In the genomic region with DNA sequence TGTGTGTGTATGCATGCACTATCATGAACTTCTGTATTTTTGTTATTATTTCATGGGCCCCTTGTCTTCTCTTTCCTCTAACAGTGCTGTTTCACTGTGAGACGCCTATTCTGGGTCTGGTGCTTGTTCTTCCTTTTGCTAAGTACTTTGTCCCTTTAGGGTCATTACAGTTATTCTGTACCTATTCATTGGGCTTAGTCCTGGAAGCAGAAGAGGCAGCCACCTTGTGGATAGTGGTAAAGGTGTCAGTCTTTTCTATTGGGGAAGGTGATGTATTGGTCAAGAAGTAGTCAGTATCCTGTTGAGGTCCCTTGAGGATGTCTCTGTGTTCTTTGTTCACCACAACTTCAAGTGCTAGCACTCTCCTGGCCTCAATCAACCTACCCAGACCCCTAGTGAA, we compare ENCODE assay signal across 24 cellular contexts.
"Had no signal": no experiment of that assay in that cellular context is flagged by ENCODE, and none has a peak within 500 bp of the region (broad histone marks: within the 10 kb centered on the region; RNA-seq: fewer than 3 reads in every experiment).

No MANE protein-coding gene starts in this region.

- H3K27me3 Mint-ChIP-seq: activated CD8-positive, alpha-beta memory T cell treated with anti-CD3 and anti-CD28 coated beads, Interleukin-2, amount 10 ng/mL, durations not matched to agents 7 days and 5 days; activated T-helper 17 cell treated with anti-CD3 and anti-CD28 coated beads, Interleukin-2, amount 50 U/mL, for 72 hours; brain; memory B cell; stimulated activated naive CD8-positive, alpha-beta T cell treated with anti-CD3 and anti-CD28 coated beads, Interleukin-15, amount 100 ng/mL, for 72 hours had no signal

- H3K36me3 Mint-ChIP-seq: activated CD8-positive, alpha-beta memory T cell treated with anti-CD3 and anti-CD28 coated beads, Interleukin-2, amount 10 ng/mL, durations not matched to agents 7 days and 5 days; brain; memory B cell; stimulated activated effector memory CD8-positive, alpha-beta T cell treated with anti-CD3 and anti-CD28 coated beads, Interleukin-12 subunit alpha, Interleukin-12 subunit beta, amount 100 ng/mL, for 72 hours had no signal

- H3K9me3 Mint-ChIP-seq: activated CD4-positive, alpha-beta T cell treated with anti-CD3 and anti-CD28 coated beads, Interleukin-2, amount 10 ng/mL, durations not matched to agents 7 days and 5 days; activated CD8-positive, alpha-beta T cell treated with anti-CD3 and anti-CD28 coated beads for 36 hours; activated T-helper 17 cell treated with anti-CD3 and anti-CD28 coated beads, Interleukin-2, amount 50 U/mL, for 72 hours; memory B cell; stimulated activated effector memory CD8-positive, alpha-beta T cell treated with anti-CD3 and anti-CD28 coated beads, Interleukin-12 subunit alpha, Interleukin-12 subunit beta, amount 100 ng/mL, for 72 hours; stimulated activated naive CD8-positive, alpha-beta T cell treated with anti-CD3 and anti-CD28 coated beads, Interleukin-15, amount 100 ng/mL, for 72 hours had no signal

- H3K27ac ChIP-seq: esophagus muscularis mucosa, gastrocnemius medialis, pancreas, tibial artery had no signal

- H3K4me1 Mint-ChIP-seq: activated CD4-positive, alpha-beta T cell treated with anti-CD3 and anti-CD28 coated beads, Interleukin-2, amount 10 ng/mL, durations not matched to agents 7 days and 5 days; activated CD8-positive, alpha-beta memory T cell treated with anti-CD3 and anti-CD28 coated beads, Interleukin-2, amount 10 ng/mL, durations not matched to agents 7 days and 5 days; activated T-helper 17 cell treated with anti-CD3 and anti-CD28 coated beads, Interleukin-2, amount 50 U/mL, for 72 hours; memory B cell; nephron progenitor cell; stimulated activated effector memory CD8-positive, alpha-beta T cell treated with anti-CD3 and anti-CD28 coated beads, Interleukin-12 subunit alpha, Interleukin-12 subunit beta, amount 100 ng/mL, for 72 hours; stimulated activated naive CD8-positive, alpha-beta T cell treated with anti-CD3 and anti-CD28 coated beads, Interleukin-15, amount 100 ng/mL, for 72 hours had no signal

- H3K9me3 ChIP-seq: gastrocnemius medialis, pancreas had no signal

- H3K4me3 Mint-ChIP-seq: activated CD4-positive, alpha-beta T cell treated with anti-CD3 and anti-CD28 coated beads, Interleukin-2, amount 10 ng/mL, durations not matched to agents 7 days and 5 days; activated CD8-positive, alpha-beta memory T cell treated with anti-CD3 and anti-CD28 coated beads, Interleukin-2, amount 10 ng/mL, durations not matched to agents 7 days and 5 days; activated CD8-positive, alpha-beta T cell treated with anti-CD3 and anti-CD28 coated beads for 36 hours; activated T-helper 17 cell treated with anti-CD3 and anti-CD28 coated beads, Interleukin-2, amount 50 U/mL, for 72 hours; brain; memory B cell; nephron progenitor cell; stimulated activated effector memory CD8-positive, alpha-beta T cell treated with anti-CD3 and anti-CD28 coated beads, Interleukin-12 subunit alpha, Interleukin-12 subunit beta, amount 100 ng/mL, for 72 hours; stimulated activated naive CD8-positive, alpha-beta T cell treated with anti-CD3 and anti-CD28 coated beads, Interleukin-15, amount 100 ng/mL, for 72 hours had no signal

- H3K27ac Mint-ChIP-seq: activated CD4-positive, alpha-beta T cell treated with anti-CD3 and anti-CD28 coated beads, Interleukin-2, amount 10 ng/mL, durations not matched to agents 7 days and 5 days; activated CD8-positive, alpha-beta memory T cell treated with anti-CD3 and anti-CD28 coated beads, Interleukin-2, amount 10 ng/mL, durations not matched to agents 7 days and 5 days; activated CD8-positive, alpha-beta T cell treated with anti-CD3 and anti-CD28 coated beads for 36 hours; activated naive CD4-positive, alpha-beta T cell treated with anti-CD3 and anti-CD28 coated beads, Interleukin-2, amount 50 U/mL, for 72 hours; activated T-helper 17 cell treated with anti-CD3 and anti-CD28 coated beads, Interleukin-2, amount 50 U/mL, for 72 hours; brain; memory B cell; nephron progenitor cell; stimulated activated effector memory CD8-positive, alpha-beta T cell treated with anti-CD3 and anti-CD28 coated beads, Interleukin-12 subunit alpha, Interleukin-12 subunit beta, amount 100 ng/mL, for 72 hours; stimulated activated naive CD8-positive, alpha-beta T cell treated with anti-CD3 and anti-CD28 coated beads, Interleukin-15, amount 100 ng/mL, for 72 hours had no signal

- H3K27me3 ChIP-seq: esophagus muscularis mucosa, gastrocnemius medialis, pancreas, tibial artery had no signal

- ATAC-seq: activated CD8-positive, alpha-beta memory T cell treated with anti-CD3 and anti-CD28 coated beads, Interleukin-2, amount 10 ng/mL, durations not matched to agents 7 days and 5 days; activated CD8-positive, alpha-beta T cell treated with anti-CD3 and anti-CD28 coated beads for 36 hours; activated naive CD4-positive, alpha-beta T cell treated with anti-CD3 and anti-CD28 coated beads, Interleukin-2, amount 50 U/mL, for 72 hours; activated T-helper 17 cell treated with anti-CD3 and anti-CD28 coated beads, Interleukin-2, amount 50 U/mL, for 72 hours; gastrocnemius medialis; left colon; pancreas; sciatic nerve; stimulated activated effector memory CD8-positive, alpha-beta T cell treated with anti-CD3 and anti-CD28 coated beads, Interleukin-12 subunit alpha, Interleukin-12 subunit beta, amount 100 ng/mL, for 72 hours; stimulated activated naive CD8-positive, alpha-beta T cell treated with anti-CD3 and anti-CD28 coated beads, Interleukin-15, amount 100 ng/mL, for 72 hours had no signal

- H3K36me3 ChIP-seq: esophagus muscularis mucosa, gastrocnemius medialis, pancreas, tibial artery had no signal

- H3K4me1 ChIP-seq: pancreas had no signal

- DNase-seq: activated CD4-positive, alpha-beta T cell treated with anti-CD3 and anti-CD28 coated beads, Interleukin-2, amount 10 ng/mL, durations not matched to agents 7 days and 5 days; activated CD8-positive, alpha-beta memory T cell treated with anti-CD3 and anti-CD28 coated beads, Interleukin-2, amount 10 ng/mL, durations not matched to agents 7 days and 5 days; activated CD8-positive, alpha-beta T cell treated with anti-CD3 and anti-CD28 coated beads for 36 hours; activated T-cell treated with anti-CD3 and anti-CD28 coated beads, Interleukin-2, amount 50 U/mL, for 1 hour; aorta; dermis blood vessel endothelial cell; effector CD8-positive, alpha-beta T cell; gastrocnemius medialis; islet precursor cell; left colon; nephron progenitor cell; pancreas; small intestine; stimulated activated CD4-positive, alpha-beta T cell treated with anti-CD3 and anti-CD28 coated beads, Interleukin-2, amount 100 ng/mL, for 24 hours; stimulated activated naive CD8-positive, alpha-beta T cell treated with anti-CD3 and anti-CD28 coated beads, Interleukin-15, amount 100 ng/mL, for 72 hours; T-helper 9 cell; tibial artery had no signal

- H3K4me3 ChIP-seq: esophagus muscularis mucosa, gastrocnemius medialis, pancreas, tibial artery had no signal
